ENCODE assay signal across 8 cellular contexts in the genomic region with DNA sequence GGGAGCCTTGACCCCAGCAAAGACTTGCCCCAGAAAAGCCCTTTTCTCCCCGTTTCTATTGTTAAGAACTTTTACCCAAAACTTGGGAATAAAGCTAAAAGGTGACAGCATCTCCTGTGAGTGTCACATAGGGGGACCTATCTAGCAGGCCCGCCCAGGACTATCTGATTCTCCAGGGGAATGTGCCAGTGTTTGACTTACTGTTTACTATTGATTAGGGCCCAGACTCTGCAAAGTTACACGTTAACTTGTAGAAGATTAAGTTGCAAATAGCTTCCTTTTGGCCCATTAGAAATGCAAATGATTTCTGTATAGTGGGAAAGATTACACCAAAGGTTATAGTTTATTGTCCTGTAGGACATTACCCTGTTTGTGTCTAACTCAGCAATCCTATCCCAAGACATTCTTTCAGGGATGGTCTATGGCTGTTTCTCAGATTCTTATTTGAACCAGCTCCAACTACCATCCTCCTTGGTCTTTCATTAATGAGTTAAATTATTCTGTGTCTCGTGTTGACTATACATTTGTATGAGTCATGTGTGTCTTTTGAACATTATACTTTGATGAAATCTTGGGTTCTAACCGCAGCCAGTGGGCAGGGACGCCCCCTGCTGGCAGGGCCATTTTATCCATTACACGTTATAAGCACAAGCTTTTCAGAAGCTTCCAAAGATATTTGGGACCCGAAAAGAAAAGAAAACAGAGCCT.
DNase-seq lines count a peak whose midpoint lies in the region; ATAC-seq and TF ChIP-seq lines count a peak whose summit lies in the region.

No MANE protein-coding gene starts in this region.

- no peaks in the 10 kb centered on the region for H3F3A ChIP-seq in Loucy (ENCODE audit: low read depth)

- H3K9ac ChIP-seq in Loucy (ENCODE audit: low read depth, low read length, poor library complexity, severe bottlenecking) = no peak overlapping the region

- POLR2A ChIA-PET in Caco-2 (lab: Charles Lee) = no interaction called here
- POLR2A ChIA-PET in naive thymus-derived CD4-positive, alpha-beta T cell (lab: Charles Lee) = interaction anchor here (0.8 to 1.1 kb wide), 2 partner anchors 183 to 184 kb away, joined by 4 read pairs; no protein-coding TSS in a partner anchor

- no peak overlapping the region for H3K4me3 ChIP-seq in Caco-2 (ENCODE audit: low read depth, low read length)
- H3K4me3 ChIP-seq in Loucy (ENCODE audit: low read length, poor library complexity, severe bottlenecking) = no peak overlapping the region
- no peak overlapping the region for H3K4me3 ChIP-seq in naive thymus-derived CD4-positive, alpha-beta T cell (ENCODE audit: low read length)
- H3K4me3 ChIP-seq in thyroid gland (replicated peaks in 1 of 3) = no peak overlapping the region

- no peaks in the 10 kb centered on the region for H3K9me2 ChIP-seq in Loucy (replicated peaks; ENCODE audit: low read depth, low read length)

- H3K36me3 ChIP-seq in Caco-2 (ENCODE audit: control insufficient read depth, insufficient read depth, low read length) (no peaks in the 10 kb centered on the region), Loucy (ENCODE audit: insufficient read depth, low read length) (no peaks in the 10 kb centered on the region), thyroid gland (no peaks in the 10 kb centered on the region)
- H3K36me3 ChIP-seq in naive thymus-derived CD4-positive, alpha-beta T cell (ENCODE audit: control insufficient read depth in 2 of 3, insufficient read depth in 3 of 3, low read length in 3 of 3) = no peaks in the 10 kb centered on the region

- no peaks in the 10 kb centered on the region for H3K79me2 ChIP-seq in Loucy (ENCODE audit: insufficient read depth, low read length)

- H3K9me3 ChIP-seq in Caco-2 (no peaks in the 10 kb centered on the region), Loucy (ENCODE audit: insufficient read depth, low read depth, low read length) (no peaks in the 10 kb centered on the region), thyroid gland (no peaks in the 10 kb centered on the region)
- H3K9me3 ChIP-seq in naive thymus-derived CD4-positive, alpha-beta T cell (ENCODE audit: control insufficient read depth in 2 of 3, low read length in 3 of 3) = peaks cover 0 to 5% (median 0%) of the 10 kb centered on the region in 3 experiments

- H3K27me3 ChIP-seq in Caco-2 (replicated peaks; ENCODE audit: control insufficient read depth, insufficient read depth, low read length) (no peaks in the 10 kb centered on the region), Loucy (ENCODE audit: insufficient read depth, low read length, poor library complexity, severe bottlenecking) (no peaks in the 10 kb centered on the region), thyroid gland (no peaks in the 10 kb centered on the region)
- H3K27me3 ChIP-seq in naive thymus-derived CD4-positive, alpha-beta T cell (ENCODE audit: control insufficient read depth in 2 of 2, insufficient read depth in 2 of 2, low read length in 2 of 2) = no peaks in the 10 kb centered on the region

- peak; percentile 51 to 74 for DNase-seq in Caco-2
- peak; percentile 15 for DNase-seq in cerebellar cortex (ENCODE audit: low spot score)
- DNase-seq in naive thymus-derived CD4-positive, alpha-beta T cell = peak; percentile 18 to 63 (median 45)
- DNase-seq in thyroid gland = peak; percentile 50 to 56
- DNase-seq in islet precursor cell = no peak
- DNase-seq in kidney glomerular epithelial cell (lab: John Stamatoyannopoulos, UW) = no peak

- H3K4me1 Mint-ChIP-seq in Caco-2 (ENCODE audit: low read depth, unreplicated experiment) = peaks cover 11% of the 10 kb centered on the region
- peaks cover 0 to 10% (median 4%) of the 10 kb centered on the region in 7 donors for H3K4me1 Mint-ChIP-seq in naive thymus-derived CD4-positive, alpha-beta T cell

- H4K20me1 ChIP-seq in Loucy (ENCODE audit: insufficient read depth, low read length, poor library complexity, severe bottlenecking) = no peaks in the 10 kb centered on the region

- no peak overlapping the region for H2AFZ ChIP-seq in Loucy (ENCODE audit: low read length)

- H3K27ac ChIP-seq in naive thymus-derived CD4-positive, alpha-beta T cell (ENCODE audit: low read depth, low read length) = no peak overlapping the region
- H3K27ac ChIP-seq in thyroid gland = no peak overlapping the region

- BruUV-seq in Caco-2 (replicated peaks; lab: Mats Ljungman, UMichigan) = no TSS peak

- 20 to 23% methylated on average over 8 of the region's 8 CpGs for WGBS in thyroid gland, 2 donors

- no peak for TF ChIP-seq POLR2A in thyroid gland (IDR thresholded peaks at IDR 0.05)

- ATAC-seq in activated CD4-positive, CD25-positive, alpha-beta regulatory T cell treated with anti-CD3 and anti-CD28 coated beads, Interleukin-2, amount 50 U/mL, for 24 hours = peak; percentile 70 to 94
- peak; percentile 71 for ATAC-seq in naive thymus-derived CD4-positive, alpha-beta T cell

- no peak overlapping the region for H3K4me3 Mint-ChIP-seq in Caco-2 (ENCODE audit: unreplicated experiment)
- H3K4me3 Mint-ChIP-seq in naive thymus-derived CD4-positive, alpha-beta T cell = no peak overlapping the region

- H3K4me1 ChIP-seq in Caco-2 = peaks cover 9% of the 10 kb centered on the region; the same call in 1 of the 2 replicates
- peaks cover 2% of the 10 kb centered on the region for H3K4me1 ChIP-seq in Loucy (ENCODE audit: insufficient read depth, low read length, poor library complexity, severe bottlenecking)
- no peaks in the 10 kb centered on the region for H3K4me1 ChIP-seq in naive thymus-derived CD4-positive, alpha-beta T cell (ENCODE audit: control insufficient read depth in 2 of 2, insufficient read depth in 2 of 2, low read length in 2 of 2)
- H3K4me1 ChIP-seq in thyroid gland = no peaks in the 10 kb centered on the region

- H3K27ac Mint-ChIP-seq in Caco-2 (ENCODE audit: unreplicated experiment) = peak overlapping the region; percentile 24
- H3K27ac Mint-ChIP-seq in naive thymus-derived CD4-positive, alpha-beta T cell = peak overlapping the region in 1 of 9 donors; percentile 44

- intact Hi-C loops in Caco-2 (cut with micrococcal nuclease; ENCODE audit: unreplicated experiment) (loop anchor here (2.0 kb wide), 2 partner anchors 102 to 184 kb away; no protein-coding TSS in a partner anchor), thyroid gland (cut with DNase I) (loop anchor here (10.0 kb wide), 1 partner anchor 184 kb away; no protein-coding TSS in a partner anchor)
- intact Hi-C loops in naive thymus-derived CD4-positive, alpha-beta T cell (cut with micrococcal nuclease) = loop anchor here (1.0 to 2.0 kb wide), 3 partner anchors 22 to 184 kb away; no protein-coding TSS in a partner anchor

- no peaks in the 10 kb centered on the region for H3K27me3 Mint-ChIP-seq in Caco-2 (ENCODE audit: insufficient read depth, unreplicated experiment)
- H3K27me3 Mint-ChIP-seq in naive thymus-derived CD4-positive, alpha-beta T cell = peaks cover 0 to 3% (median 0%) of the 10 kb centered on the region in 5 donors

- TF ChIP-seq CTCF in Caco-2 (IDR thresholded peaks at IDR 0.05; ENCODE audit: insufficient read depth in 1 of 2, low read depth in 1 of 2, low read length in 1 of 2, severe bottlenecking in 1 of 2, unreplicated experiment in 1 of 2) = peak; percentile 88 to 93
- peak; percentile 71 for TF ChIP-seq CTCF in Loucy (conservative IDR thresholded peaks at IDR 0.05; ENCODE audit: low read length)
- TF ChIP-seq CTCF in thyroid gland (IDR thresholded peaks at IDR 0.05) = peak in 5 of 6 experiments; percentile 47 to 67 (median 47)

- peaks cover 25% of the 10 kb centered on the region for H3K9me3 Mint-ChIP-seq in Caco-2 (ENCODE audit: unreplicated experiment)
- H3K9me3 Mint-ChIP-seq in naive thymus-derived CD4-positive, alpha-beta T cell = peaks cover 5 to 35% (median 15%) of the 10 kb centered on the region in 11 donors

- no peak overlapping the region for H3K4me2 ChIP-seq in Loucy (ENCODE audit: low read depth, low read length, poor library complexity, severe bottlenecking)

- H3K36me3 Mint-ChIP-seq in Caco-2 (ENCODE audit: insufficient read depth, unreplicated experiment) = no peaks in the 10 kb centered on the region
- H3K36me3 Mint-ChIP-seq in naive thymus-derived CD4-positive, alpha-beta T cell = peaks cover 6 to 24% (median 18%) of the 10 kb centered on the region in 5 donors

- CTCF ChIA-PET in Caco-2 (lab: Charles Lee) = interaction anchor here (0.6 to 3.2 kb wide), 18 partner anchors 10 to 929 kb away, joined by 3 to 63 read pairs (median 4); partner anchors contain the start of gene TSPAN17
- CTCF ChIA-PET in naive thymus-derived CD4-positive, alpha-beta T cell (lab: Charles Lee) = interaction anchor here (0.7 to 3.5 kb wide), 8 partner anchors 8 to 189 kb away, joined by 3 to 46 read pairs (median 8); no protein-coding TSS in a partner anchor

Comparison
In these comparisons a context has a peak if more than half of its experiments do, and no peak if none do; other contexts are left out.
1. DNase-seq: peak in Caco-2 (2 of 2), cerebellar cortex (single experiment), naive thymus-derived CD4-positive, alpha-beta T cell (9 of 9) and thyroid gland (2 of 2); none in islet precursor cell (single experiment) and kidney glomerular epithelial cell (single experiment).
2. Peak in every context shown above with its lines, with median percentiles within 50 percentile points of each other: CTCF ChIP-seq.